29 cellular contexts compared by ENCODE assay signal in genomic region chr3:36373661-36374060, GRCh38. TPM values are rescaled to one million over a fixed set of nuclear protein-coding genes. Genes with fewer than 3 reads are reported as not detected.
"Had no signal": no experiment of that assay in that cellular context is flagged by ENCODE, and none has a peak within 500 bp of the region (broad histone marks: within the 10 kb centered on the region; RNA-seq: fewer than 3 reads in every experiment).

No MANE protein-coding gene starts in this region.

- H3K36me3 ChIP-seq: brain microvascular endothelial cell, gastroesophageal sphincter, pancreas, sigmoid colon, tibial artery, upper lobe of right lung had no signal

- H3K4me1 ChIP-seq: pancreas, psoas muscle, upper lobe of right lung had no signal

- H3K4me2 ChIP-seq: hepatocyte had no signal

- H3K9me3 ChIP-seq: gastroesophageal sphincter, pancreas, psoas muscle, sigmoid colon, tibial artery, upper lobe of right lung had no signal

- H3K4me3 Mint-ChIP-seq: activated B cell treated with CpG ODN at 0.5 μM for 24 hours; activated CD8-positive, alpha-beta memory T cell treated with anti-CD3 and anti-CD28 coated beads, Interleukin-2, amount 10 ng/mL, durations not matched to agents 7 days and 5 days; activated CD8-positive, alpha-beta T cell treated with anti-CD3 and anti-CD28 coated beads, Interleukin-2, amount 10 ng/mL, durations not matched to agents 7 days and 5 days; activated naive CD4-positive, alpha-beta T cell treated with anti-CD3 and anti-CD28 coated beads, Interleukin-2, amount 50 U/mL, for 24 hours; naive thymus-derived CD8-positive, alpha-beta T cell; neural crest cell; stimulated activated effector memory CD8-positive, alpha-beta T cell treated with anti-CD3 and anti-CD28 coated beads, Interleukin-12 subunit alpha, Interleukin-12 subunit beta, amount 100 ng/mL, for 72 hours; stimulated activated naive CD8-positive, alpha-beta T cell treated with anti-CD3 and anti-CD28 coated beads, Interleukin-15, Interleukin-2, amounts not matched to agents 100 ng/mL and 50 ng/mL, for 24 hours had no signal

- DNase-seq: activated B cell treated with CpG ODN at 0.5 μM for 24 hours; activated CD8-positive, alpha-beta memory T cell treated with anti-CD3 and anti-CD28 coated beads, Interleukin-2, amount 10 ng/mL, durations not matched to agents 7 days and 5 days; activated CD8-positive, alpha-beta T cell treated with anti-CD3 and anti-CD28 coated beads, Interleukin-2, amount 10 ng/mL, durations not matched to agents 7 days and 5 days; activated T-cell treated with anti-CD3 and anti-CD28 coated beads, Interleukin-2, amount 50 U/mL, for 48 hours; dorsolateral prefrontal cortex; effector memory CD4-positive, alpha-beta T cell; islet precursor cell; left ventricle myocardium superior; midbrain; naive thymus-derived CD8-positive, alpha-beta T cell; nucleus accumbens; pancreas; psoas muscle; sigmoid colon; small intestine; stimulated activated CD4-positive, alpha-beta T cell treated with anti-CD3 and anti-CD28 coated beads, Interleukin-4, amount 100 ng/mL, for 24 hours; substantia nigra; tibial artery; upper lobe of right lung had no signal

- H3K27me3 ChIP-seq: brain microvascular endothelial cell, gastroesophageal sphincter, pancreas, sigmoid colon, tibial artery, upper lobe of right lung had no signal

- H3K27ac ChIP-seq: brain microvascular endothelial cell, coronary artery, dorsolateral prefrontal cortex, hepatocyte, pancreas, psoas muscle, upper lobe of right lung had no signal

- H3K4me1 Mint-ChIP-seq: activated B cell treated with CpG ODN at 0.5 μM for 24 hours; activated CD8-positive, alpha-beta memory T cell treated with anti-CD3 and anti-CD28 coated beads, Interleukin-2, amount 10 ng/mL, durations not matched to agents 7 days and 5 days; activated naive CD4-positive, alpha-beta T cell treated with anti-CD3 and anti-CD28 coated beads, Interleukin-2, amount 50 U/mL, for 24 hours; naive thymus-derived CD8-positive, alpha-beta T cell; neural crest cell; stimulated activated effector memory CD8-positive, alpha-beta T cell treated with anti-CD3 and anti-CD28 coated beads, Interleukin-12 subunit alpha, Interleukin-12 subunit beta, amount 100 ng/mL, for 72 hours had no signal

- H3K27ac Mint-ChIP-seq: activated B cell treated with CpG ODN at 0.5 μM for 24 hours; activated CD8-positive, alpha-beta memory T cell treated with anti-CD3 and anti-CD28 coated beads, Interleukin-2, amount 10 ng/mL, durations not matched to agents 7 days and 5 days; activated CD8-positive, alpha-beta T cell treated with anti-CD3 and anti-CD28 coated beads, Interleukin-2, amount 10 ng/mL, durations not matched to agents 7 days and 5 days; activated naive CD4-positive, alpha-beta T cell treated with anti-CD3 and anti-CD28 coated beads, Interleukin-2, amount 50 U/mL, for 24 hours; activated T-helper 2 cell treated with anti-CD3 and anti-CD28 coated beads, Interferon-gamma antibody, Interleukin-2, Interleukin-4, amounts not matched to agents 10 μg/mL and 5 μg/mL and 100 μg/mL, durations not matched to agents 14 hours and 24 hours and 36 hours; naive thymus-derived CD8-positive, alpha-beta T cell; stimulated activated effector memory CD8-positive, alpha-beta T cell treated with anti-CD3 and anti-CD28 coated beads, Interleukin-12 subunit alpha, Interleukin-12 subunit beta, amount 100 ng/mL, for 72 hours; stimulated activated naive CD8-positive, alpha-beta T cell treated with anti-CD3 and anti-CD28 coated beads, Interleukin-15, Interleukin-2, amounts not matched to agents 100 ng/mL and 50 ng/mL, for 24 hours had no signal

- H3K4me3 ChIP-seq: coronary artery, dorsolateral prefrontal cortex, gastroesophageal sphincter, hepatocyte, pancreas, psoas muscle, sigmoid colon, tibial artery, upper lobe of right lung had no signal

- H3K9me3 Mint-ChIP-seq: activated B cell treated with CpG ODN at 0.5 μM for 24 hours; activated naive CD4-positive, alpha-beta T cell treated with anti-CD3 and anti-CD28 coated beads, Interleukin-2, amount 50 U/mL, for 24 hours; activated T-helper 2 cell treated with anti-CD3 and anti-CD28 coated beads, Interferon-gamma antibody, Interleukin-2, Interleukin-4, amounts not matched to agents 10 μg/mL and 5 μg/mL and 100 μg/mL, durations not matched to agents 14 hours and 24 hours and 36 hours; neural crest cell; stimulated activated naive CD8-positive, alpha-beta T cell treated with anti-CD3 and anti-CD28 coated beads, Interleukin-15, Interleukin-2, amounts not matched to agents 100 ng/mL and 50 ng/mL, for 24 hours had no signal

- FAIRE-seq: pancreas, small intestine had no signal

- H3K36me3 Mint-ChIP-seq: activated CD8-positive, alpha-beta memory T cell treated with anti-CD3 and anti-CD28 coated beads, Interleukin-2, amount 10 ng/mL, durations not matched to agents 7 days and 5 days; activated naive CD4-positive, alpha-beta T cell treated with anti-CD3 and anti-CD28 coated beads, Interleukin-2, amount 50 U/mL, for 24 hours; naive thymus-derived CD8-positive, alpha-beta T cell; stimulated activated effector memory CD8-positive, alpha-beta T cell treated with anti-CD3 and anti-CD28 coated beads, Interleukin-12 subunit alpha, Interleukin-12 subunit beta, amount 100 ng/mL, for 72 hours had no signal

- H2AFZ ChIP-seq: hepatocyte had no signal

- H3K79me2 ChIP-seq: hepatocyte had no signal

- ATAC-seq: activated CD8-positive, alpha-beta memory T cell treated with anti-CD3 and anti-CD28 coated beads, Interleukin-2, amount 10 ng/mL, durations not matched to agents 7 days and 5 days; activated CD8-positive, alpha-beta T cell treated with anti-CD3 and anti-CD28 coated beads, Interleukin-2, amount 10 ng/mL, durations not matched to agents 7 days and 5 days; gastroesophageal sphincter; left ventricle myocardium superior; naive thymus-derived CD8-positive, alpha-beta T cell; pancreas; psoas muscle; stimulated activated effector memory CD8-positive, alpha-beta T cell treated with anti-CD3 and anti-CD28 coated beads, Interleukin-12 subunit alpha, Interleukin-12 subunit beta, amount 100 ng/mL, for 72 hours had no signal

RNA-seq across cellular contexts. Expression of gene STAC, which starts 6.6 kb away (rescaled TPM):
- total RNA-seq: activated CD8-positive, alpha-beta memory T cell treated with anti-CD3 and anti-CD28 coated beads, Interleukin-2, amount 10 ng/mL, durations not matched to agents 7 days and 5 days; activated CD8-positive, alpha-beta T cell treated with anti-CD3 and anti-CD28 coated beads, Interleukin-2, amount 10 ng/mL, durations not matched to agents 7 days and 5 days; activated T-helper 2 cell treated with anti-CD3 and anti-CD28 coated beads, Interferon-gamma antibody, Interleukin-2, Interleukin-4, amounts not matched to agents 10 μg/mL and 5 μg/mL and 100 μg/mL, durations not matched to agents 14 hours and 24 hours and 36 hours; naive thymus-derived CD8-positive, alpha-beta T cell; T-helper 2 cell treated with Interferon-gamma antibody and Interleukin-4, amounts not matched to agents 100 ng/mL and 5 ng/mL, for 36 hours had no signal
- polyA plus RNA-seq: naive thymus-derived CD8-positive, alpha-beta T cell had no signal
